In genomic region chr2:113136828-113137775, GRCh38 we compare ENCODE assay signal across 9 cellular contexts. TPM values are rescaled to one million over a fixed set of nuclear protein-coding genes. Genes with fewer than 3 reads are reported as not detected.
DNase-seq lines count a peak whose midpoint lies in the region; ATAC-seq and TF ChIP-seq lines count a peak whose summit lies in the region.
"Had no signal": no experiment of that assay in that cellular context is flagged by ENCODE, and none has a peak within 500 bp of the region (broad histone marks: within the 10 kb centered on the region; RNA-seq: fewer than 3 reads in every experiment).

No MANE protein-coding gene starts in this region.

- H3K36me3 Mint-ChIP-seq in natural killer cell treated with Interleukin-12 subunit alpha and Interleukin-12 subunit beta and Interleukin-15 and Interleukin-18, amount 100 ng/mL, for 72 hours: no peaks in the 10 kb centered on the region
- H3K36me3 Mint-ChIP-seq: activated naive CD8-positive, alpha-beta T cell had no signal

- no peaks in the 10 kb centered on the region for H3K9me3 Mint-ChIP-seq in natural killer cell treated with Interleukin-12 subunit alpha and Interleukin-12 subunit beta and Interleukin-15 and Interleukin-18, amount 100 ng/mL, for 72 hours

- peaks cover 13 to 18% of the 10 kb centered on the region in 2 donors for H3K4me1 Mint-ChIP-seq in natural killer cell treated with Interleukin-12 subunit alpha and Interleukin-12 subunit beta and Interleukin-15 and Interleukin-18, amount 100 ng/mL, for 72 hours (ENCODE audit: low read depth in 2 of 2)

- no peak overlapping the region for H3K4me3 Mint-ChIP-seq in natural killer cell treated with Interleukin-12 subunit alpha and Interleukin-12 subunit beta and Interleukin-15 and Interleukin-18, amount 100 ng/mL, for 72 hours
- H3K4me3 Mint-ChIP-seq: activated naive CD8-positive, alpha-beta T cell had no signal

- no peaks in the 10 kb centered on the region for H3K27me3 Mint-ChIP-seq in natural killer cell treated with Interleukin-12 subunit alpha and Interleukin-12 subunit beta and Interleukin-15 and Interleukin-18, amount 100 ng/mL, for 72 hours
- H3K27me3 Mint-ChIP-seq: activated naive CD8-positive, alpha-beta T cell had no signal

- TF ChIP-seq CTCF in WI38 (IDR thresholded peaks at IDR 0.05; ENCODE audit: low read depth, low read length): peak; percentile 46

- ATAC-seq in natural killer cell treated with Interleukin-12 subunit alpha and Interleukin-12 subunit beta and Interleukin-15 and Interleukin-18, amount 100 ng/mL, for 72 hours: no peak
- no peak for ATAC-seq in HG02678 (IDR thresholded peaks at IDR 0.05; ENCODE audit: unreplicated experiment)

- no peak overlapping the region for H3K27ac Mint-ChIP-seq in natural killer cell treated with Interleukin-12 subunit alpha and Interleukin-12 subunit beta and Interleukin-15 and Interleukin-18, amount 100 ng/mL, for 72 hours
- H3K27ac Mint-ChIP-seq: activated naive CD8-positive, alpha-beta T cell had no signal

- peak overlapping the region; percentile 23 for H3K27ac ChIP-seq in epithelial cell of prostate

- H3K4me3 ChIP-seq in WI38 (ENCODE audit: low read depth, low read length): no peak overlapping the region

- peak; percentile 58 for DNase-seq in SIG-M5 treated with dmso at 0.1 percent for 504 hours (lab: John Stamatoyannopoulos, UW; ENCODE audit: unreplicated experiment)
- DNase-seq in SIG-M5 (lab: John Stamatoyannopoulos, UW): no peak
- peak; percentile 17 for DNase-seq in LHCN-M2 (ENCODE audit: low read depth)
- DNase-seq in epithelial cell of prostate (ENCODE audit: low read depth, low spot score): no peak
- DNase-seq in natural killer cell treated with Interleukin-12 subunit alpha and Interleukin-12 subunit beta and Interleukin-15 and Interleukin-18, amount 100 ng/mL, for 72 hours (ENCODE audit: low spot score): peak; percentile 69
- DNase-seq in stimulated activated naive CD4-positive, alpha-beta T cell treated with Interleukin-2 at 50 U/mL for 16 hours (lab: John Stamatoyannopoulos, UW): no peak

RNA-seq across cellular contexts. Expression of gene IL1RN, which starts 9.7 kb away (rescaled TPM):
- total RNA-seq in LHCN-M2 (2014; rRNA removed): not detected in 2 replicates
- polyA plus RNA-seq in LHCN-M2 (2012): not detected
- 1 to 10 TPM; 3.3 to 3.7 TPM for total RNA-seq in natural killer cell treated with Interleukin-12 subunit alpha and Interleukin-12 subunit beta and Interleukin-15 and Interleukin-18, amount 100 ng/mL, for 72 hours

RNA-seq across cellular contexts. Expression of gene PSD4, which starts 36.7 kb away (rescaled TPM):
- 1.0 and 1.5 TPM in 2 replicates for total RNA-seq in LHCN-M2 (2014; rRNA removed)
- 0.58 TPM for polyA plus RNA-seq in LHCN-M2 (2012)
- 100 to 1,000 TPM; 299 to 305 TPM for total RNA-seq in natural killer cell treated with Interleukin-12 subunit alpha and Interleukin-12 subunit beta and Interleukin-15 and Interleukin-18, amount 100 ng/mL, for 72 hours

Comparison
In these comparisons a context has a peak if more than half of its experiments do, and no peak if none do; other contexts are left out.
1. DNase-seq: peak in SIG-M5 treated with dmso at 0.1 percent for 504 hours (single experiment), LHCN-M2 (single experiment) and natural killer cell treated with Interleukin-12 subunit alpha and Interleukin-12 subunit beta and Interleukin-15 and Interleukin-18, amount 100 ng/mL, for 72 hours (single experiment); none in SIG-M5 (single experiment), epithelial cell of prostate (single experiment) and stimulated activated naive CD4-positive, alpha-beta T cell treated with Interleukin-2 at 50 U/mL for 16 hours (single experiment).
2. RNA of gene PSD4, which starts 36.7 kb away (total RNA-seq): 299 to 305 TPM in natural killer cell treated with Interleukin-12 subunit alpha and Interleukin-12 subunit beta and Interleukin-15 and Interleukin-18, amount 100 ng/mL, for 72 hours; 1.0 to 1.5 TPM in LHCN-M2; every median in the first group is over 100 times any median in the second.